In genomic region chr1:164604541-164604940, GRCh38 we compare ENCODE assay signal across 23 cellular contexts. TPM values are rescaled to one million over a fixed set of nuclear protein-coding genes. Genes with fewer than 3 reads are reported as not detected.
A peak's percentile ranks its signal among the peaks of the same experiment; 100 is the strongest.
DNase-seq lines count a peak whose midpoint lies in the region; ATAC-seq and TF ChIP-seq lines count a peak whose summit lies in the region.
"Had no signal": no experiment of that assay in that cellular context is flagged by ENCODE, and none has a peak within 500 bp of the region (broad histone marks: within the 10 kb centered on the region; RNA-seq: fewer than 3 reads in every experiment).

No MANE protein-coding gene starts in this region.

- 45% methylated on average over 2 of the region's 2 CpGs for WGBS in prostate gland

- POLR2A ChIA-PET in PC-3 (lab: Charles Lee; ENCODE audit: unreplicated experiment) = no interaction called here

- no peak for TF ChIP-seq POLR2A in prostate gland (IDR thresholded peaks at IDR 0.05)

- no peaks in the 10 kb centered on the region for H3K4me1 Mint-ChIP-seq in T-helper 17 cell
- H3K4me1 Mint-ChIP-seq: activated CD4-positive, alpha-beta T cell treated with anti-CD3 and anti-CD28 coated beads for 36 hours; IgD-negative memory B cell had no signal

- intact Hi-C loops in PC-3 (cut with micrococcal nuclease) (loop anchor here (2.0 kb wide), 1 partner anchor 46 kb away; the partner anchor contains the start of gene PBX1), prostate gland (cut with DNase I) (loop anchor here (10.0 kb wide), 1 partner anchor 470 kb away; no protein-coding TSS in a partner anchor)

- no peak overlapping the region for H3K4me3 ChIP-seq in PC-3 (ENCODE audit: low read length)
- H3K4me3 ChIP-seq in fibroblast of mammary gland (ENCODE audit: control insufficient read depth, low read depth, low read length) = no peak overlapping the region
- H3K4me3 ChIP-seq in prostate gland = no peak overlapping the region

- DNase-seq in AG08395 (ENCODE audit: low spot score) (peak; percentile 23), PC-3 (peak; percentile 58), fibroblast of mammary gland (ENCODE audit: low read depth) (peak; percentile 60), prostate gland (ENCODE audit: low spot score) (no peak), T-helper 17 cell (no peak)
- no peak for DNase-seq in activated CD4-positive, alpha-beta T cell treated with anti-CD3 and anti-CD28 coated beads, Interleukin-2, amount 50 U/mL, for 48 hours
- DNase-seq: activated CD4-positive, alpha-beta T cell treated with anti-CD3 and anti-CD28 coated beads for 36 hours; activated naive CD4-positive, alpha-beta T cell treated with anti-CD3 and anti-CD28 coated beads for 36 hours; COR-L47; GF-D8; hippocampal formation; left colon; MV-4-11; NCI-H2081; NCI-H524; SIG-M5; small intestine; T1000 had no signal

- H4K20me1 ChIP-seq in PC-3 (ENCODE audit: low read length) = no peaks in the 10 kb centered on the region

- H3K27me3 ChIP-seq in PC-3 (ENCODE audit: low read length) = no peaks in the 10 kb centered on the region
- H3K27me3 ChIP-seq in prostate gland (replicated peaks; ENCODE audit: insufficient read depth) = no peaks in the 10 kb centered on the region

- peak; percentile 71 for ATAC-seq in PC-3
- ATAC-seq in HG03039 (IDR thresholded peaks at IDR 0.05; ENCODE audit: unreplicated experiment) = no peak
- no peak for ATAC-seq in HG03135 (IDR thresholded peaks at IDR 0.05; ENCODE audit: unreplicated experiment)
- no peak for ATAC-seq in T-helper 17 cell
- ATAC-seq: activated CD4-positive, alpha-beta T cell treated with anti-CD3 and anti-CD28 coated beads for 36 hours; esophagus mucosa; HCT116; left colon had no signal

- no peaks in the 10 kb centered on the region for H3K27me3 Mint-ChIP-seq in T-helper 17 cell
- H3K27me3 Mint-ChIP-seq: activated CD4-positive, alpha-beta T cell treated with anti-CD3 and anti-CD28 coated beads for 36 hours; IgD-negative memory B cell had no signal

- no peaks in the 10 kb centered on the region for H3K9me2 ChIP-seq in PC-3 (replicated peaks; ENCODE audit: low read length)

- no peaks in the 10 kb centered on the region for H3K36me3 ChIP-seq in PC-3 (ENCODE audit: low read depth, low read length)
- H3K36me3 ChIP-seq in prostate gland = no peaks in the 10 kb centered on the region

- H3K36me3 Mint-ChIP-seq in T-helper 17 cell (ENCODE audit: low read depth) = no peaks in the 10 kb centered on the region
- H3K36me3 Mint-ChIP-seq: IgD-negative memory B cell had no signal

- no TSS peak for BruUV-seq in PC-3 (replicated peaks; lab: Mats Ljungman, UMichigan)

- H2AFZ ChIP-seq in PC-3 (ENCODE audit: low read length) = no peak overlapping the region

- no peaks in the 10 kb centered on the region for H3F3A ChIP-seq in PC-3 (ENCODE audit: low read length, unreplicated experiment)

- H3K9ac ChIP-seq in PC-3 (ENCODE audit: low read length) = no peak overlapping the region

- H3K4me1 ChIP-seq in PC-3 (ENCODE audit: insufficient read depth, low read length) = peaks cover 33% of the 10 kb centered on the region
- H3K4me1 ChIP-seq in prostate gland (replicated peaks) = peaks cover 13% of the 10 kb centered on the region

- CTCF ChIA-PET in PC-3 (lab: Charles Lee) = no interaction called here

- H3K9me3 ChIP-seq in PC-3 (ENCODE audit: low read length) (no peaks in the 10 kb centered on the region), prostate gland (no peaks in the 10 kb centered on the region), T-helper 17 cell (ENCODE audit: control insufficient read depth, low read length, poor library complexity, severe bottlenecking) (no peaks in the 10 kb centered on the region)

- no peaks in the 10 kb centered on the region for H3K79me2 ChIP-seq in PC-3 (ENCODE audit: low read length)

- TF ChIP-seq CTCF in PC-3 (conservative IDR thresholded peaks at IDR 0.05; ENCODE audit: low read depth, low read length) = no peak
- TF ChIP-seq CTCF in fibroblast of mammary gland (conservative IDR thresholded peaks at IDR 0.05; ENCODE audit: control insufficient read depth, insufficient read depth, low read depth, low read length) = no peak
- TF ChIP-seq CTCF in prostate gland (IDR thresholded peaks at IDR 0.05) = no peak

- no peak overlapping the region for H3K27ac Mint-ChIP-seq in T-helper 17 cell
- H3K27ac Mint-ChIP-seq: activated CD4-positive, alpha-beta T cell treated with anti-CD3 and anti-CD28 coated beads for 36 hours; activated naive CD4-positive, alpha-beta T cell treated with anti-CD3 and anti-CD28 coated beads for 36 hours; IgD-negative memory B cell had no signal

- no peak overlapping the region for H3K4me3 Mint-ChIP-seq in T-helper 17 cell
- H3K4me3 Mint-ChIP-seq: activated CD4-positive, alpha-beta T cell treated with anti-CD3 and anti-CD28 coated beads for 36 hours; activated naive CD4-positive, alpha-beta T cell treated with anti-CD3 and anti-CD28 coated beads for 36 hours had no signal

- 0 out of 2 replicates have a peak overlapping the region, but pooled peaks have one; percentile 12 for H3K4me2 ChIP-seq in PC-3 (ENCODE audit: low read length)

- H3K27ac ChIP-seq in PC-3 (ENCODE audit: low read length) (no peak overlapping the region), prostate gland (peak overlapping the region; percentile 44 to 60)

RNA-seq across cellular contexts. Expression of gene PBX1, which starts 45.6 kb away (rescaled TPM):
- total RNA-seq in PC-3 (2014; rRNA removed) (8.4 and 9.8 TPM in 2 replicates), prostate gland (10 to 100 TPM; 50.2 to 60.4 TPM), T-helper 17 cell (10 to 100 TPM in 1 of 2 donors, under 1 TPM in 1; 0.80 to 16.6 TPM)

Comparison
In these comparisons a context has a peak if more than half of its experiments do, and no peak if none do; other contexts are left out.
1. DNase-seq: peak in AG08395 (single experiment), PC-3 (single experiment) and fibroblast of mammary gland (single experiment); none in prostate gland (single experiment), activated CD4-positive, alpha-beta T cell treated with anti-CD3 and anti-CD28 coated beads, Interleukin-2, amount 50 U/mL, for 48 hours (0 of 2) and T-helper 17 cell (0 of 3).